17 cellular contexts compared by ENCODE assay signal in genomic region chr12:89951694-89952060, GRCh38.
DNase-seq lines count a peak whose midpoint lies in the region; ATAC-seq, FAIRE-seq and TF ChIP-seq lines count a peak whose summit lies in the region.
"Had no signal": no experiment of that assay in that cellular context is flagged by ENCODE, and none has a peak within 500 bp of the region (broad histone marks: within the 10 kb centered on the region; RNA-seq: fewer than 3 reads in every experiment).

No MANE protein-coding gene starts in this region.

- no peak for ATAC-seq in stimulated activated memory B cell treated with anti-CD40 and anti-IgM and Interleukin-4, amounts not matched to agents 10 μg/mL and 1 μg/mL and 100 μg/mL, for 72 hours
- ATAC-seq: GM23338, WTC11 had no signal

- H3K9me2 ChIP-seq in hepatocyte (replicated peaks; ENCODE audit: insufficient read depth), result no peaks in the 10 kb centered on the region

- H3K27me3 ChIP-seq in hepatocyte, result no peaks in the 10 kb centered on the region
- no peaks in the 10 kb centered on the region for H3K27me3 ChIP-seq in thyroid gland
- no peaks in the 10 kb centered on the region for H3K27me3 ChIP-seq in endodermal cell (ENCODE audit: control insufficient read depth, insufficient read depth, low read length, poor library complexity, severe bottlenecking)
- H3K27me3 ChIP-seq: ascending aorta had no signal

- no peak overlapping the region for H3K9ac ChIP-seq in endodermal cell (ENCODE audit: extremely low read depth, low read length, poor library complexity, severe bottlenecking)

- H3K36me3 Mint-ChIP-seq in stimulated activated memory B cell treated with anti-CD40 and anti-IgM and Interleukin-4, amounts not matched to agents 10 μg/mL and 1 μg/mL and 100 μg/mL, for 72 hours, result peaks cover 15% of the 10 kb centered on the region
- no peaks in the 10 kb centered on the region for H3K36me3 Mint-ChIP-seq in endodermal cell (ENCODE audit: low read depth)
- H3K36me3 Mint-ChIP-seq: activated naive CD4-positive, alpha-beta T cell treated with anti-CD3 and anti-CD28 coated beads, Interleukin-2, amount 10 ng/mL, durations not matched to agents 7 days and 5 days; WTC11 had no signal

- H3K27ac ChIP-seq in RWPE1, result no peak overlapping the region
- H3K27ac ChIP-seq in hepatocyte, result peak overlapping the region; percentile 86
- H3K27ac ChIP-seq in thyroid gland, result no peak overlapping the region
- H3K27ac ChIP-seq in endodermal cell (ENCODE audit: low read depth, low read length), result no peak overlapping the region
- H3K27ac ChIP-seq: ascending aorta had no signal

- TF ChIP-seq POLR2A in GM12891 (IDR thresholded peaks at IDR 0.05; ENCODE audit: low read depth, low read length), result no peak
- no peak for TF ChIP-seq POLR2A in thyroid gland (IDR thresholded peaks at IDR 0.05)

- H3K4me3 Mint-ChIP-seq in stimulated activated memory B cell treated with anti-CD40 and anti-IgM and Interleukin-4, amounts not matched to agents 10 μg/mL and 1 μg/mL and 100 μg/mL, for 72 hours, result no peak overlapping the region
- no peak overlapping the region for H3K4me3 Mint-ChIP-seq in endodermal cell
- H3K4me3 Mint-ChIP-seq: activated CD8-positive, alpha-beta T cell treated with anti-CD3 and anti-CD28 coated beads for 36 hours; activated naive CD4-positive, alpha-beta T cell treated with anti-CD3 and anti-CD28 coated beads, Interleukin-2, amount 10 ng/mL, durations not matched to agents 7 days and 5 days; GM23338; T-helper 2 cell treated with Interferon-gamma antibody and Interleukin-4, amounts not matched to agents 5 μg/mL and 100 μg/mL, for 36 hours; WTC11 had no signal

- H3K4me3 ChIP-seq in hepatocyte (no peak overlapping the region), thyroid gland (replicated peaks in 1 of 3) (no peak overlapping the region), endodermal cell (ENCODE audit: low read length) (no peak overlapping the region)
- H3K4me3 ChIP-seq: ascending aorta, GM23338 had no signal

- CTCF ChIA-PET in RWPE1 (lab: Yijun Ruan, JAX), result interaction anchor here (0.6 kb wide), 1 partner anchor 157 kb away, joined by 3 read pairs; no protein-coding TSS in a partner anchor

- H3K9me3 Mint-ChIP-seq in stimulated activated memory B cell treated with anti-CD40 and anti-IgM and Interleukin-4, amounts not matched to agents 10 μg/mL and 1 μg/mL and 100 μg/mL, for 72 hours, result no peaks in the 10 kb centered on the region
- H3K9me3 Mint-ChIP-seq in endodermal cell, result no peaks in the 10 kb centered on the region
- H3K9me3 Mint-ChIP-seq: activated CD8-positive, alpha-beta T cell treated with anti-CD3 and anti-CD28 coated beads for 36 hours; activated naive CD4-positive, alpha-beta T cell treated with anti-CD3 and anti-CD28 coated beads, Interleukin-2, amount 10 ng/mL, durations not matched to agents 7 days and 5 days; GM23338; T-helper 2 cell treated with Interferon-gamma antibody and Interleukin-4, amounts not matched to agents 5 μg/mL and 100 μg/mL, for 36 hours; WTC11 had no signal

- TF ChIP-seq CTCF in RWPE1 (conservative IDR thresholded peaks at IDR 0.05; ENCODE audit: low read depth) (no peak), hepatocyte (IDR thresholded peaks at IDR 0.05; ENCODE audit: poor library complexity) (no peak), thyroid gland (IDR thresholded peaks at IDR 0.05) (no peak), endodermal cell (conservative IDR thresholded peaks at IDR 0.05) (no peak)

- no peaks in the 10 kb centered on the region for H4K20me1 ChIP-seq in hepatocyte (ENCODE audit: insufficient read depth, poor library complexity, severe bottlenecking)

- no peaks in the 10 kb centered on the region for H3K27me3 Mint-ChIP-seq in stimulated activated memory B cell treated with anti-CD40 and anti-IgM and Interleukin-4, amounts not matched to agents 10 μg/mL and 1 μg/mL and 100 μg/mL, for 72 hours
- no peaks in the 10 kb centered on the region for H3K27me3 Mint-ChIP-seq in endodermal cell (ENCODE audit: insufficient read depth)
- H3K27me3 Mint-ChIP-seq: activated CD8-positive, alpha-beta T cell treated with anti-CD3 and anti-CD28 coated beads for 36 hours; activated naive CD4-positive, alpha-beta T cell treated with anti-CD3 and anti-CD28 coated beads, Interleukin-2, amount 10 ng/mL, durations not matched to agents 7 days and 5 days had no signal

- H3K36me3 ChIP-seq in hepatocyte (replicated peaks; ENCODE audit: insufficient read depth, low read depth) (no peaks in the 10 kb centered on the region), thyroid gland (no peaks in the 10 kb centered on the region), endodermal cell (ENCODE audit: control insufficient read depth, insufficient read depth, low read length) (no peaks in the 10 kb centered on the region)
- H3K36me3 ChIP-seq: ascending aorta had no signal

- H2AFZ ChIP-seq in hepatocyte, result no peak overlapping the region
- H2AFZ ChIP-seq: GM23338 had no signal

- no peak for DNase-seq in GM12891 (ENCODE audit: insufficient read length, low spot score)
- peak; percentile 14 for DNase-seq in RWPE1 (ENCODE audit: low spot score)
- no peak for DNase-seq in hepatocyte (ENCODE audit: low spot score)
- DNase-seq in thyroid gland, result no peak
- DNase-seq in DMS79 (lab: John Stamatoyannopoulos, UW), result no peak
- DNase-seq in endodermal cell, result no peak
- DNase-seq: activated naive CD4-positive, alpha-beta T cell treated with anti-CD3 and anti-CD28 coated beads, Interleukin-2, amount 10 ng/mL, durations not matched to agents 7 days and 5 days; activated T-cell treated with anti-CD3 and anti-CD28 coated beads, Interleukin-2, amount 50 U/mL, for 1 hour; COR-L47; hippocampal formation; NCI-H1417 treated with DMSO at 0.1 percent for 48 hours had no signal

- no peak overlapping the region for H3K4me2 ChIP-seq in hepatocyte
- H3K4me2 ChIP-seq: GM23338 had no signal

- H3K4me1 Mint-ChIP-seq in stimulated activated memory B cell treated with anti-CD40 and anti-IgM and Interleukin-4, amounts not matched to agents 10 μg/mL and 1 μg/mL and 100 μg/mL, for 72 hours, result peaks cover 53% of the 10 kb centered on the region
- peaks cover 33% of the 10 kb centered on the region for H3K4me1 Mint-ChIP-seq in endodermal cell

- H3K79me2 ChIP-seq in hepatocyte, result no peaks in the 10 kb centered on the region

- H3K9me3 ChIP-seq in hepatocyte (ENCODE audit: low read depth) (no peaks in the 10 kb centered on the region), thyroid gland (no peaks in the 10 kb centered on the region), endodermal cell (ENCODE audit: control insufficient read depth, low read length) (no peaks in the 10 kb centered on the region)
- H3K9me3 ChIP-seq: ascending aorta had no signal

- peak; percentile 86 for FAIRE-seq in GM12891 (lab: Jason Lieb, UNC)

- POLR2A ChIA-PET in RWPE1 (lab: Yijun Ruan, JAX; ENCODE audit: low non-redundant PET), result no interaction called here

- peaks cover 40% of the 10 kb centered on the region for H3K4me1 ChIP-seq in hepatocyte (ENCODE audit: insufficient read depth)
- H3K4me1 ChIP-seq in thyroid gland, result peaks cover 0 to 8% of the 10 kb centered on the region in 2 donors
- peaks cover 13% of the 10 kb centered on the region for H3K4me1 ChIP-seq in endodermal cell (ENCODE audit: control insufficient read depth, insufficient read depth, low read length)

- intact Hi-C loops in thyroid gland (cut with DNase I), result no loop called here

- H3K27ac Mint-ChIP-seq in stimulated activated memory B cell treated with anti-CD40 and anti-IgM and Interleukin-4, amounts not matched to agents 10 μg/mL and 1 μg/mL and 100 μg/mL, for 72 hours, result peak overlapping the region; percentile 88
- no peak overlapping the region for H3K27ac Mint-ChIP-seq in endodermal cell
- H3K27ac Mint-ChIP-seq: activated naive CD4-positive, alpha-beta T cell treated with anti-CD3 and anti-CD28 coated beads, Interleukin-2, amount 10 ng/mL, durations not matched to agents 7 days and 5 days; GM23338; WTC11 had no signal

- WGBS in hepatocyte (ENCODE audit: low lambda C conversion rate, missing lambda C conversion rate), result 48% methylated on average over 2 of the region's 2 CpGs
- WGBS in thyroid gland, 2 donors, result 67 to 87% methylated on average over 2 of the region's 2 CpGs
- 99 to 100% methylated on average over 1 to 2 of the region's 2 CpGs for WGBS in endodermal cell (ENCODE audit: insufficient coverage in 1 of 2, insufficient read length in 1 of 2), 2 experiments

TF ChIP-seq in GM12891, 5 proteins besides CTCF, POLR2A, EP300 and RAD21:
- no peak for TF ChIP-seq SPI1 (IDR thresholded peaks at IDR 0.05; ENCODE audit: low read depth, low read length)
- no peak for TF ChIP-seq POLR2AphosphoS5 (IDR thresholded peaks at IDR 0.05; ENCODE audit: low read depth, low read length)
- TF ChIP-seq TAF1 (IDR thresholded peaks at IDR 0.05; ENCODE audit: low read depth, low read length), result no peak
- TF ChIP-seq PAX5 (IDR thresholded peaks at IDR 0.05; ENCODE audit: insufficient read depth, low read length, severe bottlenecking), result no peak
- TF ChIP-seq POU2F2 (IDR thresholded peaks at IDR 0.05; ENCODE audit: low read depth, low read length), result no peak
